Comparison of ENCODE assay signal across 8 cellular contexts in the genomic region with DNA sequence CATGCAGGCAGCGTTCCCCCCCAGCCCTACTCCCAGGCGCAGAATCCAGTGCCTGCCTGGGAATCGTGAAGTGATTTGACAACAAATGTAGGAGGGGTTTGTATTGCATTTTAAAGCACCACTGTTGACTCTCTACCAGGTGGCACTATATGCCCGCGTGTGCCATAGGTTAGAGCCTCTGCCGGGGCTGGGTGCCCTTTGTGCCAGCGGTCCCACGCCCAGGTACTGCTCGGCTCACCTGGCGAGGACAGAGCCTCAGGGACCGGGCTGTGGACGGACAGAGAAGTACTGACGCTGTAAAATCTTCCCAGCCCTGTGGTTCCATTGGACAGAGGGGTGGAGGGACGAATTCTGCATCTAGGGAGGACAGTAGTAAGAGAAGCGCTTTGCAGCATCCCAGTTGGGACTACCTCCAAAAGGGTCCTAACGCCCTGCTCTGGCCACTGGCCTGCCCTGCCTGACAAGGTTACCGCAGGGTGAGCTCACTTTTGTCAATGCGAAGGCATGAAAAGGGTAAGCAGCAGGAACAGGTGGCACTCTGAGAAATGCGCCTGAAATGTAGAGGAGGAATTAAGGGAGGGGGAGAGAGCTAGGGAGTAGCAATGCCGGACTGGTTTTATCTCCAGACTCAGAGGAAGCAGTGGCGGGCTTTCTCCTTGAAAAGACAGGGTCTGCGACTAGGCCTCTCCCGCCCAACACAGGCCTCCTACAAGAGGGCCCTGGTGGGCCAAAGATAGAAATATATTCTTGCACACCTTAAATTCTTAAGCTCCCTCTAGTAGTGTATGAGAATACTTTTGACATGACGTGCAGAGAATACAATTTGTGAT. TPM values are rescaled to one million over a fixed set of nuclear protein-coding genes. Genes with fewer than 3 reads are reported as not detected.
DNase-seq lines count a peak whose midpoint lies in the region; ATAC-seq lines count a peak whose summit lies in the region.

No MANE protein-coding gene starts in this region.

- H3K9me3 ChIP-seq in iPS-18c (ENCODE audit: control insufficient read depth, insufficient read depth, low read length): peaks cover 2% of the 10 kb centered on the region

- H3K27me3 Mint-ChIP-seq in activated T-helper 17 cell treated with anti-CD3 and anti-CD28 coated beads, Interleukin-2, amount 50 U/mL, for 72 hours: peaks cover 25% of the 10 kb centered on the region

- peak overlapping the region; percentile 50 for H3K4me3 Mint-ChIP-seq in activated T-helper 17 cell treated with anti-CD3 and anti-CD28 coated beads, Interleukin-2, amount 50 U/mL, for 72 hours

- H3K36me3 Mint-ChIP-seq in activated T-helper 17 cell treated with anti-CD3 and anti-CD28 coated beads, Interleukin-2, amount 50 U/mL, for 72 hours (ENCODE audit: low read depth): no peaks in the 10 kb centered on the region

- peak; percentile 90 for DNase-seq in DMS53 (lab: John Stamatoyannopoulos, UW)
- DNase-seq in NCI-H1092 treated with DMSO at 0.1 percent for 48 hours (lab: John Stamatoyannopoulos, UW): peak; percentile 96
- no peak for DNase-seq in RKO (ENCODE audit: low spot score)
- no peak for DNase-seq in NCI-H1930 (lab: John Stamatoyannopoulos, UW)

- H3K4me1 Mint-ChIP-seq in activated T-helper 17 cell treated with anti-CD3 and anti-CD28 coated beads, Interleukin-2, amount 50 U/mL, for 72 hours: no peaks in the 10 kb centered on the region

- H3K27ac Mint-ChIP-seq in activated T-helper 17 cell treated with anti-CD3 and anti-CD28 coated beads, Interleukin-2, amount 50 U/mL, for 72 hours: no peak overlapping the region

- no peak for ATAC-seq in activated T-helper 17 cell treated with anti-CD3 and anti-CD28 coated beads, Interleukin-2, amount 50 U/mL, for 72 hours (replicated peaks)
- no peak for ATAC-seq in GM18861 (IDR thresholded peaks at IDR 0.05; ENCODE audit: unreplicated experiment)

- peak overlapping the region in 17 of 21 experiments; percentile 69 to 92 (median 84) for H3K27ac ChIP-seq in skin epidermis

- peak overlapping the region; percentile 80 for H3K4me3 ChIP-seq in iPS-18c (ENCODE audit: insufficient read depth, low read depth, low read length)
- peak overlapping the region; percentile 49 to 74 (median 54) for H3K4me3 ChIP-seq in skin epidermis

- no peaks in the 10 kb centered on the region for H3K9me3 Mint-ChIP-seq in activated T-helper 17 cell treated with anti-CD3 and anti-CD28 coated beads, Interleukin-2, amount 50 U/mL, for 72 hours

RNA-seq across cellular contexts. Expression of gene CACNA2D1, which starts 0.9 kb away (rescaled TPM):
- not detected for total RNA-seq in activated T-helper 17 cell treated with anti-CD3 and anti-CD28 coated beads, Interleukin-2, amount 50 U/mL, for 72 hours

Comparison
In these comparisons a context has a peak if more than half of its experiments do, and no peak if none do; other contexts are left out.
1. DNase-seq: peak in DMS53 (single experiment) and NCI-H1092 treated with DMSO at 0.1 percent for 48 hours (single experiment); none in RKO (single experiment) and NCI-H1930 (0 of 2).